1 cellular context compared by ENCODE assay signal in the genomic region with DNA sequence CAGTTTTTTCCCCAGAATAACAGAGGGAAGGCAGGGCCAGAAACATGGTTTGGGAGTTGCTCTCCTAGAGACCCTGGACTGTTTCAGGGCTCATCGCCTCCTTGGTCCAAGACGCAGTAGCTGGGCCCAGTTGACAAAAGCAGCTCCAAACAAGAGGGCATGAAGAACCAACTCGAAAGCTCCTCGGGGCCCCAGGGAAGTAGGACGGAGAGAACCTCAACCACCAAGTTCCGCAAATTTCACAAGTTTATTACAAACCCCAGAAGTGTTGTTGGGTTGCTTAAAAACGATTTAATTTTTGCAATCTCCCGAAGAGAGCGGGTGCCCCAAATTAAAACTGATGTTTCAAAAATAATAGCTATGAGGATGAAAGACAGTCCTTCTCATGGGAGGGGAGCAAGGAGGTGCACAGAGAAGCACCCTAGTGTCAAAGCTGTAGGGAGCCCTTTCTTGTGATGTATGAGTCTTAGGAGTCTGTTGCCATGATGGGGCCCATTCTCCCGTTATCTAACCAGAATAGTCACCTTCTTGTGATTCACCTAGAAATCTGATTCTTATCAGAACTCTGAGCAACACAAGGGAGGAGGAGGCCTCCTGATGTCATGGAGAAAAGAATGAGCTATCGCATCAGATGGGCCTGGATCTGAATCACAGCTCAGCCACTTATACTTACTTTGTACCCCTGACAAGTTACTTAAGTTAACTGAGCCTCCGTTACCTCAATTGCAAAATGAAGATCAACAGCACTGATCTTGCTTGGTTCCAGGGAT.
A peak's percentile ranks its signal among the peaks of the same experiment; 100 is the strongest.
TF ChIP-seq lines count a peak whose summit lies in the region.

No MANE protein-coding gene starts in this region.

TF ChIP-seq in HEK293, 187 proteins besides CTCF, POLR2A, EP300 and RAD21 (continued from another document):
- peak; percentile 69 for TF ChIP-seq SETDB1 (IDR thresholded peaks at IDR 0.05; ENCODE audit: insufficient read length, low read length)
